Comparison of ENCODE assay signal across 12 cellular contexts in the genomic region with DNA sequence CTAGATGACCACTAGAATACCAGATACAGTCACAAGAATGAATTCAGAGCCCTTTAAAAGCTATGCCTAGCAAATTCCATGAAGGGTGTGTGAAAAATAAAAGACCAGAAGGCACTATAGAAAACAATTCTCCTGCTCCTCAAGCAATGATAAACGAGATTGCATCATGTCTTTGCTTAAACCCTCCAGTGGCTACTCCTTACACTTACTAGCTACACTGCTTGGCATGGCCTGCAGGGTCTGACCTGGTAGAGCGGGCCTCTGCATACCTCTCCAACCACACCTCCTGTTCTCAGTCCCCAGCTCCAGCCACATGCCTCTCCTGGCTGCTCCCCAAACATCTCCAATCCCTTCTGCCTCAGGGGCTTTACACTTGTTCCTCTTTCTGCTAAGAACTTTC. TPM values are rescaled to one million over a fixed set of nuclear protein-coding genes. Genes with fewer than 3 reads are reported as not detected.
DNase-seq lines count a peak whose midpoint lies in the region; ATAC-seq and TF ChIP-seq lines count a peak whose summit lies in the region.
"Had no signal": no experiment of that assay in that cellular context is flagged by ENCODE, and none has a peak within 500 bp of the region (broad histone marks: within the 10 kb centered on the region; RNA-seq: fewer than 3 reads in every experiment).

No MANE protein-coding gene starts in this region.

- H3K4me1 ChIP-seq in HCT116 (ENCODE audit: control insufficient read depth in 1 of 2, insufficient read depth in 2 of 2, low read length in 2 of 2), result peaks cover 0 to 4% of the 10 kb centered on the region in 2 experiments; a peak in 1 of 4 replicates
- H3K4me1 ChIP-seq in PC-9 (replicated peaks; ENCODE audit: insufficient read depth), result peaks cover 28% of the 10 kb centered on the region

- H3K27ac ChIP-seq in HCT116 (ENCODE audit: low read depth, low read length) (no peak overlapping the region), PC-9 (peak overlapping the region; percentile 95)

- H3K9me3 ChIP-seq in HCT116 (ENCODE audit: control insufficient read depth in 1 of 2, insufficient read depth in 1 of 2, low read depth in 1 of 2, low read length in 2 of 2), result no peaks in the 10 kb centered on the region
- no peaks in the 10 kb centered on the region for H3K9me3 ChIP-seq in PC-9 (ENCODE audit: insufficient read depth, low read depth)
- H3K9me3 ChIP-seq: spleen had no signal

- CTCF ChIA-PET in HCT116 (lab: Charles Lee) (interaction anchor here (1.8 kb wide), 1 partner anchor 11 kb away, joined by 4 read pairs; the partner anchor contains the start of gene CREG1), PC-9 (lab: Charles Lee) (interaction anchor here (0.6 to 2.0 kb wide), 3 partner anchors 11 to 374 kb away, joined by 3 to 10 read pairs (median 7); partner anchors contain the start of gene CREG1)

- no peaks in the 10 kb centered on the region for H4K20me1 ChIP-seq in HCT116 (ENCODE audit: insufficient read depth)
- no peaks in the 10 kb centered on the region for H4K20me1 ChIP-seq in PC-9 (ENCODE audit: insufficient read depth)

- H3F3A ChIP-seq in PC-9 (ENCODE audit: insufficient read depth, low read depth), result peaks cover 18% of the 10 kb centered on the region

- no peaks in the 10 kb centered on the region for H3K27me3 ChIP-seq in HCT116 (ENCODE audit: insufficient read depth, low read length)
- no peaks in the 10 kb centered on the region for H3K27me3 ChIP-seq in PC-9 (ENCODE audit: insufficient read depth, low read depth)
- H3K27me3 ChIP-seq: spleen had no signal

- no peaks in the 10 kb centered on the region for H3K36me3 ChIP-seq in HCT116 (ENCODE audit: control insufficient read depth in 1 of 2, insufficient read depth in 2 of 2, low read length in 2 of 2)
- no peaks in the 10 kb centered on the region for H3K36me3 ChIP-seq in PC-9 (ENCODE audit: low read depth)
- H3K36me3 ChIP-seq: spleen had no signal

- no peak for TF ChIP-seq RAD21 in HCT116 (IDR thresholded peaks at IDR 0.05; ENCODE audit: low read depth)

- H3K4me3 ChIP-seq in HCT116 (replicated peaks in 1 of 2; ENCODE audit: low read depth in 1 of 2, low read length in 2 of 2) (no peak overlapping the region), PC-9 (no peak overlapping the region), fibroblast of the aortic adventitia (ENCODE audit: low read depth, low read length) (no peak overlapping the region)
- H3K4me3 ChIP-seq: spleen had no signal

- no TSS peak for BruUV-seq in HCT116 (replicated peaks; lab: Mats Ljungman, UMichigan)
- no TSS peak for BruUV-seq in PC-9 (replicated peaks; lab: Mats Ljungman, UMichigan)

- intact Hi-C loops in HCT116 (cut with micrococcal nuclease) (no loop called here), PC-9 (cut with micrococcal nuclease; ENCODE audit: unreplicated experiment) (loop anchor here (10.0 kb wide), 1 partner anchor 100 kb away; no protein-coding TSS in a partner anchor)

- no peak for TF ChIP-seq CTCF in HCT116 (IDR thresholded peaks at IDR 0.05 in 2 of 3, conservative IDR thresholded peaks at IDR 0.05 in 1 of 3; ENCODE audit: borderline replicate concordance in 1 of 3, insufficient read depth in 1 of 3, low read depth in 2 of 3, low read length in 2 of 3)
- no peak for TF ChIP-seq CTCF in PC-9 (conservative IDR thresholded peaks at IDR 0.05)
- TF ChIP-seq CTCF in fibroblast of the aortic adventitia (IDR thresholded peaks at IDR 0.05; ENCODE audit: insufficient read depth, low read length), result no peak

- H3K9ac ChIP-seq in HCT116 (ENCODE audit: low read length), result no peak overlapping the region

- TF ChIP-seq POLR2A in HCT116 (IDR thresholded peaks at IDR 0.05; ENCODE audit: borderline replicate concordance, extremely low read depth, insufficient read depth, insufficient read length), result no peak

- H3K9me2 ChIP-seq in HCT116 (ENCODE audit: insufficient read depth), result no peaks in the 10 kb centered on the region
- H3K9me2 ChIP-seq in PC-9 (ENCODE audit: insufficient read depth), result no peaks in the 10 kb centered on the region

- H3K4me2 ChIP-seq in HCT116 (ENCODE audit: low read length) (no peak overlapping the region), PC-9 (peak overlapping the region; percentile 65)

- H3K79me2 ChIP-seq in HCT116 (ENCODE audit: insufficient read depth, low read length), result no peaks in the 10 kb centered on the region
- no peaks in the 10 kb centered on the region for H3K79me2 ChIP-seq in PC-9 (ENCODE audit: low read depth)

- POLR2A ChIA-PET in HCT116 (lab: Charles Lee) (interaction anchor here (2.4 kb wide), 1 partner anchor 11 kb away, joined by 10 read pairs; the partner anchor contains the start of gene CREG1), PC-9 (lab: Charles Lee; ENCODE audit: unreplicated experiment) (interaction anchor here (0.5 to 1.6 kb wide), 5 partner anchors 11 to 671 kb away, joined by 3 to 10 read pairs (median 4); partner anchors contain the start of gene CREG1)

- H2AFZ ChIP-seq in HCT116 (ENCODE audit: low read depth, low read length, poor library complexity, severe bottlenecking) (no peak overlapping the region), PC-9 (peak overlapping the region; percentile 66; the same call in 1 of the 2 replicates)

- ATAC-seq in HCT116 (peak; percentile 67), GM21528 (IDR thresholded peaks at IDR 0.05; ENCODE audit: low FRiP score, unreplicated experiment) (no peak)
- ATAC-seq: effector memory CD8-positive, alpha-beta T cell had no signal

- RAD21 ChIA-PET in HCT116 (lab: Charles Lee; ENCODE audit: low non-redundant PET in 1 of 2, low total read pairs in 2 of 2, uncharacterized antibody in 2 of 2, unreplicated experiment in 2 of 2), result no interaction called here

- DNase-seq in Ammon's horn (ENCODE audit: low spot score) (peak; percentile 55), HCT116 (ENCODE audit: low read depth, low spot score) (no peak), PC-9 (peak; percentile 80 to 89), fibroblast of the aortic adventitia (ENCODE audit: low read depth) (peak; percentile 27), cerebellar nuclear complex (lab: John Stamatoyannopoulos, UW) (no peak), NCI-H510A treated with DMSO at 0.1 percent for 48 hours (lab: John Stamatoyannopoulos, UW) (no peak)
- DNase-seq in activated T-cell treated with anti-CD3 and anti-CD28 coated beads, Interleukin-2, amount 50 U/mL, for 1 hour, result no peak
- DNase-seq: activated CD4-positive, alpha-beta memory T cell treated with anti-CD3 and anti-CD28 coated beads for 36 hours; effector memory CD8-positive, alpha-beta T cell; NCI-H2081 treated with DMSO at 0.1 percent for 48 hours; spleen had no signal

TF ChIP-seq in HCT116, 20 proteins besides CTCF, POLR2A, EP300 and RAD21:
- TF ChIP-seq, protein P1, sequence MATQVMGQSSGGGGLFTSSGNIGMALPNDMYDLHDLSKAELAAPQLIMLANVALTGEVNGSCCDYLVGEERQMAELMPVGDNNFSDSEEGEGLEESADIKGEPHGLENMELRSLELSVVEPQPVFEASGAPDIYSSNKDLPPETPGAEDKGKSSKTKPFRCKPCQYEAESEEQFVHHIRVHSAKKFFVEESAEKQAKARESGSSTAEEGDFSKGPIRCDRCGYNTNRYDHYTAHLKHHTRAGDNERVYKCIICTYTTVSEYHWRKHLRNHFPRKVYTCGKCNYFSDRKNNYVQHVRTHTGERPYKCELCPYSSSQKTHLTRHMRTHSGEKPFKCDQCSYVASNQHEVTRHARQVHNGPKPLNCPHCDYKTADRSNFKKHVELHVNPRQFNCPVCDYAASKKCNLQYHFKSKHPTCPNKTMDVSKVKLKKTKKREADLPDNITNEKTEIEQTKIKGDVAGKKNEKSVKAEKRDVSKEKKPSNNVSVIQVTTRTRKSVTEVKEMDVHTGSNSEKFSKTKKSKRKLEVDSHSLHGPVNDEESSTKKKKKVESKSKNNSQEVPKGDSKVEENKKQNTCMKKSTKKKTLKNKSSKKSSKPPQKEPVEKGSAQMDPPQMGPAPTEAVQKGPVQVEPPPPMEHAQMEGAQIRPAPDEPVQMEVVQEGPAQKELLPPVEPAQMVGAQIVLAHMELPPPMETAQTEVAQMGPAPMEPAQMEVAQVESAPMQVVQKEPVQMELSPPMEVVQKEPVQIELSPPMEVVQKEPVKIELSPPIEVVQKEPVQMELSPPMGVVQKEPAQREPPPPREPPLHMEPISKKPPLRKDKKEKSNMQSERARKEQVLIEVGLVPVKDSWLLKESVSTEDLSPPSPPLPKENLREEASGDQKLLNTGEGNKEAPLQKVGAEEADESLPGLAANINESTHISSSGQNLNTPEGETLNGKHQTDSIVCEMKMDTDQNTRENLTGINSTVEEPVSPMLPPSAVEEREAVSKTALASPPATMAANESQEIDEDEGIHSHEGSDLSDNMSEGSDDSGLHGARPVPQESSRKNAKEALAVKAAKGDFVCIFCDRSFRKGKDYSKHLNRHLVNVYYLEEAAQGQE (IDR thresholded peaks at IDR 0.05; ENCODE audit: low read depth), result no peak
- TF ChIP-seq, protein P2, sequence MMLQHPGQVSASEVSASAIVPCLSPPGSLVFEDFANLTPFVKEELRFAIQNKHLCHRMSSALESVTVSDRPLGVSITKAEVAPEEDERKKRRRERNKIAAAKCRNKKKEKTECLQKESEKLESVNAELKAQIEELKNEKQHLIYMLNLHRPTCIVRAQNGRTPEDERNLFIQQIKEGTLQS (IDR thresholded peaks at IDR 0.05), result no peak
- TF ChIP-seq JUND (IDR thresholded peaks at IDR 0.05) (no peak), ELF1 (IDR thresholded peaks at IDR 0.05; ENCODE audit: borderline replicate concordance, low read depth) (no peak), SP1 (IDR thresholded peaks at IDR 0.05; ENCODE audit: low read depth) (no peak)
- TF ChIP-seq, protein P3, sequence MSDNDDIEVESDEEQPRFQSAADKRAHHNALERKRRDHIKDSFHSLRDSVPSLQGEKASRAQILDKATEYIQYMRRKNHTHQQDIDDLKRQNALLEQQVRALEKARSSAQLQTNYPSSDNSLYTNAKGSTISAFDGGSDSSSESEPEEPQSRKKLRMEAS (IDR thresholded peaks at IDR 0.05), result no peak
TF ChIP-seq in HCT116: peak in this region for 0.

RNA-seq across cellular contexts. Expression of gene CREG1, which starts 11.0 kb away (rescaled TPM):
- 55.7 TPM for total RNA-seq in HCT116 (2021; ENCODE audit: unreplicated experiment)
- 30.4 and 40.8 TPM in 2 replicates for polyA plus RNA-seq in HCT116 (2012)
- total RNA-seq in PC-9 (2021), result 31.6 and 34.6 TPM in 2 replicates
- 91.4 and 272 TPM in 2 replicates for total RNA-seq in fibroblast of the aortic adventitia (ENCODE audit: low replicate concordance)

RNA-seq across cellular contexts. Expression of gene CD247, which starts 46.3 kb away (rescaled TPM):
- total RNA-seq in HCT116 (2021; ENCODE audit: unreplicated experiment) (0.57 TPM), PC-9 (2021) (not detected in 2 replicates), fibroblast of the aortic adventitia (ENCODE audit: low replicate concordance) (0.16 and 0.18 TPM in 2 replicates)
- 0.14 and 0.16 TPM in 2 replicates for polyA plus RNA-seq in HCT116 (2012)

Comparison
In these comparisons a context has a peak if more than half of its experiments do, and no peak if none do; other contexts are left out.
1. DNase-seq: peak in Ammon's horn (single experiment), PC-9 (2 of 2) and fibroblast of the aortic adventitia (single experiment); none in HCT116 (single experiment), activated T-cell treated with anti-CD3 and anti-CD28 coated beads, Interleukin-2, amount 50 U/mL, for 1 hour (single experiment), cerebellar nuclear complex (0 of 2) and NCI-H510A treated with DMSO at 0.1 percent for 48 hours (single experiment).